ENCODE assay signal across 9 cellular contexts in the genomic region with DNA sequence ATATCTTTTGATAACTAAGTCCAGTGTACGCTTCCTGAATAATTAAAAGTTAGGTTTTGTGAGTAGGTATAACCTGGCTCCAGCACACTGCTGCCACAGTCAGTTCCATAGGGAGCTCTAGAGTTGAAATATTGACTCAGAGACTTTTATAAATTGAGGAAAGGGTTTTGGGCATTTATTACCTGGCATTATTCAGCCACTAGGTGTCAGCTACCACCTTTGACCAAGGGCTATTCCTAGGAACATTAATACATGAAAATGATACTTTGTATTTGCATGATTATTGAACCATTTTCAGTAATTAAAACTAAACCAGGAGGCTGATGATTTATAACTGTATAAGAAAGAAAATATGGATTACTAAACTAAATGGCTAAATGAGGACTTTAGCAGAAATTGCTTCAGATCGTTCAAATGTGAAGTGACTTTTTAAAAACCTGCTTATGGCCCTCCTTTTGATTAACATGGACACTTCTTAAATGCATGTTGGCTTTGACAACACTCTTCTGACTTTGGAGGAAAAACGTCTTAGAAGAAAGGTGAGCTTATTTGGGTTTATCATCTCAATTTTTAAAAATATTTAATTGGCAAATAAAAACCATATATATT.
A peak's percentile ranks its signal among the peaks of the same experiment; 100 is the strongest.
DNase-seq lines count a peak whose midpoint lies in the region; TF ChIP-seq lines count a peak whose summit lies in the region.
"Had no signal": no experiment of that assay in that cellular context is flagged by ENCODE, and none has a peak within 500 bp of the region (broad histone marks: within the 10 kb centered on the region; RNA-seq: fewer than 3 reads in every experiment).

No MANE protein-coding gene starts in this region.

- H3K9me3 ChIP-seq in HEK293 (ENCODE audit: control insufficient read depth, insufficient read depth, low read depth, low read length), result no peaks in the 10 kb centered on the region

- CTCF ChIA-PET in HEK293 (lab: Yijun Ruan, JAX), result interaction anchor here (0.8 to 3.4 kb wide), 15 partner anchors 8 to 566 kb away, joined by 3 to 77 read pairs (median 3); no protein-coding TSS in a partner anchor

- no peak overlapping the region for H3K27ac ChIP-seq in HEK293 (ENCODE audit: extremely low read depth, low read depth, low read length)
- H3K27ac ChIP-seq: HL-60 had no signal

- no peak overlapping the region for H3K4me3 ChIP-seq in HEK293 (ENCODE audit: low read depth, low read length)

- H3K36me3 ChIP-seq in HEK293 (ENCODE audit: control insufficient read depth in 2 of 2, insufficient read depth in 1 of 2, low read length in 2 of 2), result no peaks in the 10 kb centered on the region

- POLR2A ChIA-PET in HEK293 (lab: Yijun Ruan, JAX), result no interaction called here

- no peaks in the 10 kb centered on the region for H3K4me1 ChIP-seq in HEK293 (ENCODE audit: control insufficient read depth, insufficient read depth, low read length)

- DNase-seq in Daoy (ENCODE audit: low read depth) (peak; percentile 2), OCI-M1 (lab: John Stamatoyannopoulos, UW) (peak; percentile 64), iris pigment epithelial cell (ENCODE audit: low read depth) (peak; percentile 23), hepatic stellate cell (ENCODE audit: low spot score) (no peak), hypothalamus (lab: John Stamatoyannopoulos, UW) (no peak), activated T-cell treated with anti-CD3 and anti-CD28 coated beads for 4 hours (no peak), retina (no peak)

- no peak for TF ChIP-seq CTCF in HEK293 (tag by site-specific recombination; IDR thresholded peaks at IDR 0.05)

TF ChIP-seq in HEK293, 187 proteins besides CTCF, POLR2A, EP300 and RAD21:
- TF ChIP-seq ZNF302 (tag by site-specific recombination; IDR thresholded peaks at IDR 0.05; ENCODE audit: low read depth), result no peak
- no peak for TF ChIP-seq REPIN1 (tag by site-specific recombination; IDR thresholded peaks at IDR 0.05; ENCODE audit: low read depth)
- TF ChIP-seq ZNF585B (tag by site-specific recombination; IDR thresholded peaks at IDR 0.05), result no peak
- no peak for TF ChIP-seq ZSCAN23 (tag by site-specific recombination; IDR thresholded peaks at IDR 0.05)
- no peak for TF ChIP-seq ZNF837 (tag by site-specific recombination; IDR thresholded peaks at IDR 0.05)
- peak; percentile 43 for TF ChIP-seq ZNF654 (tag by site-specific recombination; IDR thresholded peaks at IDR 0.05; ENCODE audit: low read depth)
TF ChIP-seq in HEK293: peak in this region for 1.

Comparison
In these comparisons a context has a peak if more than half of its experiments do, and no peak if none do; other contexts are left out.
1. DNase-seq: peak in Daoy (single experiment), OCI-M1 (single experiment) and iris pigment epithelial cell (single experiment); none in hepatic stellate cell (single experiment), hypothalamus (0 of 51), activated T-cell treated with anti-CD3 and anti-CD28 coated beads for 4 hours (single experiment) and retina (single experiment).